In the genomic region with DNA sequence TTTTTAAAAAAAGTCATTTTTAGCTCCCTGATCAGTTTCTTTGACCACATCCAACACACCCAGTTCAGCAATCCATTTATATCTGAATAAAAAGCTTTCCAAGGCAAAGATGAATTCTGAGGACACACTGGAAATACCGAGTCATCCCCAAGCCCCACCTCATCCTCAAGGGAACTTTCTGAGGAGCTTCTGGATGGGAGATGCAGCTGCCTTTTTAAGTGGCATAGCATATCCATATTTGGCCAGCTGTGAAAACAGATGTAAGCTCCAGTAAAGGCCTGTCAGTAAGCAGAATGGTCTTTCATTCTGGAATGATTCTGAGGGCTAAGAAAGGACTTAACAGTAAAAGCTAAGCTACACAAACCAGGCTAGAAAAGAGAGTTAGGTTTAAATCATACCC, we compare ENCODE assay signal across 1 cellular context.
TF ChIP-seq lines count a peak whose summit lies in the region.

No MANE protein-coding gene starts in this region.

TF ChIP-seq in WTC11, 78 proteins besides CTCF, POLR2A, EP300 and RAD21:
- TF ChIP-seq, protein P1, sequence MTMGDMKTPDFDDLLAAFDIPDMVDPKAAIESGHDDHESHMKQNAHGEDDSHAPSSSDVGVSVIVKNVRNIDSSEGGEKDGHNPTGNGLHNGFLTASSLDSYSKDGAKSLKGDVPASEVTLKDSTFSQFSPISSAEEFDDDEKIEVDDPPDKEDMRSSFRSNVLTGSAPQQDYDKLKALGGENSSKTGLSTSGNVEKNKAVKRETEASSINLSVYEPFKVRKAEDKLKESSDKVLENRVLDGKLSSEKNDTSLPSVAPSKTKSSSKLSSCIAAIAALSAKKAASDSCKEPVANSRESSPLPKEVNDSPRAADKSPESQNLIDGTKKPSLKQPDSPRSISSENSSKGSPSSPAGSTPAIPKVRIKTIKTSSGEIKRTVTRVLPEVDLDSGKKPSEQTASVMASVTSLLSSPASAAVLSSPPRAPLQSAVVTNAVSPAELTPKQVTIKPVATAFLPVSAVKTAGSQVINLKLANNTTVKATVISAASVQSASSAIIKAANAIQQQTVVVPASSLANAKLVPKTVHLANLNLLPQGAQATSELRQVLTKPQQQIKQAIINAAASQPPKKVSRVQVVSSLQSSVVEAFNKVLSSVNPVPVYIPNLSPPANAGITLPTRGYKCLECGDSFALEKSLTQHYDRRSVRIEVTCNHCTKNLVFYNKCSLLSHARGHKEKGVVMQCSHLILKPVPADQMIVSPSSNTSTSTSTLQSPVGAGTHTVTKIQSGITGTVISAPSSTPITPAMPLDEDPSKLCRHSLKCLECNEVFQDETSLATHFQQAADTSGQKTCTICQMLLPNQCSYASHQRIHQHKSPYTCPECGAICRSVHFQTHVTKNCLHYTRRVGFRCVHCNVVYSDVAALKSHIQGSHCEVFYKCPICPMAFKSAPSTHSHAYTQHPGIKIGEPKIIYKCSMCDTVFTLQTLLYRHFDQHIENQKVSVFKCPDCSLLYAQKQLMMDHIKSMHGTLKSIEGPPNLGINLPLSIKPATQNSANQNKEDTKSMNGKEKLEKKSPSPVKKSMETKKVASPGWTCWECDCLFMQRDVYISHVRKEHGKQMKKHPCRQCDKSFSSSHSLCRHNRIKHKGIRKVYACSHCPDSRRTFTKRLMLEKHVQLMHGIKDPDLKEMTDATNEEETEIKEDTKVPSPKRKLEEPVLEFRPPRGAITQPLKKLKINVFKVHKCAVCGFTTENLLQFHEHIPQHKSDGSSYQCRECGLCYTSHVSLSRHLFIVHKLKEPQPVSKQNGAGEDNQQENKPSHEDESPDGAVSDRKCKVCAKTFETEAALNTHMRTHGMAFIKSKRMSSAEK (CRISPR knock-in tag; IDR thresholded peaks at IDR 0.05; ENCODE audit: borderline replicate concordance): no peak
- TF ChIP-seq CBFB (CRISPR knock-in tag; IDR thresholded peaks at IDR 0.05; ENCODE audit: low read depth) (no peak), ZNF263 (CRISPR knock-in tag; IDR thresholded peaks at IDR 0.05; ENCODE audit: low read depth) (no peak), EMX1 (CRISPR knock-in tag; IDR thresholded peaks at IDR 0.05) (no peak), NR2C2 (CRISPR knock-in tag; IDR thresholded peaks at IDR 0.05) (no peak), ZNF671 (CRISPR knock-in tag; IDR thresholded peaks at IDR 0.05) (no peak), TCF7 (CRISPR knock-in tag; IDR thresholded peaks at IDR 0.05; ENCODE audit: low read depth) (no peak), ZBTB21 (CRISPR knock-in tag; IDR thresholded peaks at IDR 0.05; ENCODE audit: borderline replicate concordance) (no peak), ZNF138 (CRISPR knock-in tag; conservative IDR thresholded peaks at IDR 0.05) (no peak)
- TF ChIP-seq, protein P2, sequence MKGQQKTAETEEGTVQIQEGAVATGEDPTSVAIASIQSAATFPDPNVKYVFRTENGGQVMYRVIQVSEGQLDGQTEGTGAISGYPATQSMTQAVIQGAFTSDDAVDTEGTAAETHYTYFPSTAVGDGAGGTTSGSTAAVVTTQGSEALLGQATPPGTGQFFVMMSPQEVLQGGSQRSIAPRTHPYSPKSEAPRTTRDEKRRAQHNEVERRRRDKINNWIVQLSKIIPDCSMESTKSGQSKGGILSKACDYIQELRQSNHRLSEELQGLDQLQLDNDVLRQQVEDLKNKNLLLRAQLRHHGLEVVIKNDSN (CRISPR knock-in tag; IDR thresholded peaks at IDR 0.05): no peak
- TF ChIP-seq, protein P3, sequence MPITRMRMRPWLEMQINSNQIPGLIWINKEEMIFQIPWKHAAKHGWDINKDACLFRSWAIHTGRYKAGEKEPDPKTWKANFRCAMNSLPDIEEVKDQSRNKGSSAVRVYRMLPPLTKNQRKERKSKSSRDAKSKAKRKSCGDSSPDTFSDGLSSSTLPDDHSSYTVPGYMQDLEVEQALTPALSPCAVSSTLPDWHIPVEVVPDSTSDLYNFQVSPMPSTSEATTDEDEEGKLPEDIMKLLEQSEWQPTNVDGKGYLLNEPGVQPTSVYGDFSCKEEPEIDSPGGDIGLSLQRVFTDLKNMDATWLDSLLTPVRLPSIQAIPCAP (CRISPR knock-in tag; IDR thresholded peaks at IDR 0.05): no peak
- TF ChIP-seq, protein P4, sequence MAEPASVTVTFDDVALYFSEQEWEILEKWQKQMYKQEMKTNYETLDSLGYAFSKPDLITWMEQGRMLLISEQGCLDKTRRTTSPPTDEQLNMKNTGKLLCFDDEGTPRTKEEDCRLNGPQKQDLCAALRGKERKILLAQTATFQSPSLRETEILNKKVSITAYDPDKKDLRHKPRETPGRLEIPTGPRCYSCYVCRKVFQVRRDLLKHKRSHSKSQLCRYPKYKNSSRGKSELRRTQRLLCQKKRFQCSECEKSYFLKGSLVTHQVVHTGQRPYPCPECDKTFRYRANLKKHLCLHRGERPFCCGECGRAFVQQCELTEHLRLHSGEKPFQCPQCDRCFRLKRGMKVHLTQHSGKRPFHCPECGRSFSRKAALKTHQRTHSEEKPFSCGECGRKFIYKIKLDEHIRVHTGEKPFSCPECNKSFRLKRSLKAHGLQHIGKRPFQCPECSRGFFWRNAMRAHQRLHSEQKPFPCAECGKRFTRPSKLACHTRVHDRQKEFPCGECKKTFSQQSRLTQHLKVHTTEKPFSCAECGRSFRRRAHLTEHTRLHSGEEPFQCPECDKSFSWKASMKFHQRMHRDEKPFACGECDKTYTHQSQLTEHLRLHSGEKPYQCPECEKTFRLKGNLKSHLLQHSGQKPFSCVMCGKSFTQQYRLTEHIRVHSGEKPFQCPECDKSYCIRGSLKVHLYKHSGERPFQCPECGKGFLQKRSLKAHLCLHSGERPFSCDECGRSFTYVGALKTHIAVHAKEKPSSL (CRISPR knock-in tag; conservative IDR thresholded peaks at IDR 0.05): no peak
- TF ChIP-seq, protein P5, sequence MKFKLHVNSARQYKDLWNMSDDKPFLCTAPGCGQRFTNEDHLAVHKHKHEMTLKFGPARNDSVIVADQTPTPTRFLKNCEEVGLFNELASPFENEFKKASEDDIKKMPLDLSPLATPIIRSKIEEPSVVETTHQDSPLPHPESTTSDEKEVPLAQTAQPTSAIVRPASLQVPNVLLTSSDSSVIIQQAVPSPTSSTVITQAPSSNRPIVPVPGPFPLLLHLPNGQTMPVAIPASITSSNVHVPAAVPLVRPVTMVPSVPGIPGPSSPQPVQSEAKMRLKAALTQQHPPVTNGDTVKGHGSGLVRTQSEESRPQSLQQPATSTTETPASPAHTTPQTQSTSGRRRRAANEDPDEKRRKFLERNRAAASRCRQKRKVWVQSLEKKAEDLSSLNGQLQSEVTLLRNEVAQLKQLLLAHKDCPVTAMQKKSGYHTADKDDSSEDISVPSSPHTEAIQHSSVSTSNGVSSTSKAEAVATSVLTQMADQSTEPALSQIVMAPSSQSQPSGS (CRISPR knock-in tag; IDR thresholded peaks at IDR 0.05; ENCODE audit: borderline replicate concordance, low read depth): no peak
- TF ChIP-seq, protein P6, sequence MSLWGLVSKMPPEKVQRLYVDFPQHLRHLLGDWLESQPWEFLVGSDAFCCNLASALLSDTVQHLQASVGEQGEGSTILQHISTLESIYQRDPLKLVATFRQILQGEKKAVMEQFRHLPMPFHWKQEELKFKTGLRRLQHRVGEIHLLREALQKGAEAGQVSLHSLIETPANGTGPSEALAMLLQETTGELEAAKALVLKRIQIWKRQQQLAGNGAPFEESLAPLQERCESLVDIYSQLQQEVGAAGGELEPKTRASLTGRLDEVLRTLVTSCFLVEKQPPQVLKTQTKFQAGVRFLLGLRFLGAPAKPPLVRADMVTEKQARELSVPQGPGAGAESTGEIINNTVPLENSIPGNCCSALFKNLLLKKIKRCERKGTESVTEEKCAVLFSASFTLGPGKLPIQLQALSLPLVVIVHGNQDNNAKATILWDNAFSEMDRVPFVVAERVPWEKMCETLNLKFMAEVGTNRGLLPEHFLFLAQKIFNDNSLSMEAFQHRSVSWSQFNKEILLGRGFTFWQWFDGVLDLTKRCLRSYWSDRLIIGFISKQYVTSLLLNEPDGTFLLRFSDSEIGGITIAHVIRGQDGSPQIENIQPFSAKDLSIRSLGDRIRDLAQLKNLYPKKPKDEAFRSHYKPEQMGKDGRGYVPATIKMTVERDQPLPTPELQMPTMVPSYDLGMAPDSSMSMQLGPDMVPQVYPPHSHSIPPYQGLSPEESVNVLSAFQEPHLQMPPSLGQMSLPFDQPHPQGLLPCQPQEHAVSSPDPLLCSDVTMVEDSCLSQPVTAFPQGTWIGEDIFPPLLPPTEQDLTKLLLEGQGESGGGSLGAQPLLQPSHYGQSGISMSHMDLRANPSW (CRISPR knock-in tag; conservative IDR thresholded peaks at IDR 0.05; ENCODE audit: low read depth): no peak
- TF ChIP-seq, protein P7, sequence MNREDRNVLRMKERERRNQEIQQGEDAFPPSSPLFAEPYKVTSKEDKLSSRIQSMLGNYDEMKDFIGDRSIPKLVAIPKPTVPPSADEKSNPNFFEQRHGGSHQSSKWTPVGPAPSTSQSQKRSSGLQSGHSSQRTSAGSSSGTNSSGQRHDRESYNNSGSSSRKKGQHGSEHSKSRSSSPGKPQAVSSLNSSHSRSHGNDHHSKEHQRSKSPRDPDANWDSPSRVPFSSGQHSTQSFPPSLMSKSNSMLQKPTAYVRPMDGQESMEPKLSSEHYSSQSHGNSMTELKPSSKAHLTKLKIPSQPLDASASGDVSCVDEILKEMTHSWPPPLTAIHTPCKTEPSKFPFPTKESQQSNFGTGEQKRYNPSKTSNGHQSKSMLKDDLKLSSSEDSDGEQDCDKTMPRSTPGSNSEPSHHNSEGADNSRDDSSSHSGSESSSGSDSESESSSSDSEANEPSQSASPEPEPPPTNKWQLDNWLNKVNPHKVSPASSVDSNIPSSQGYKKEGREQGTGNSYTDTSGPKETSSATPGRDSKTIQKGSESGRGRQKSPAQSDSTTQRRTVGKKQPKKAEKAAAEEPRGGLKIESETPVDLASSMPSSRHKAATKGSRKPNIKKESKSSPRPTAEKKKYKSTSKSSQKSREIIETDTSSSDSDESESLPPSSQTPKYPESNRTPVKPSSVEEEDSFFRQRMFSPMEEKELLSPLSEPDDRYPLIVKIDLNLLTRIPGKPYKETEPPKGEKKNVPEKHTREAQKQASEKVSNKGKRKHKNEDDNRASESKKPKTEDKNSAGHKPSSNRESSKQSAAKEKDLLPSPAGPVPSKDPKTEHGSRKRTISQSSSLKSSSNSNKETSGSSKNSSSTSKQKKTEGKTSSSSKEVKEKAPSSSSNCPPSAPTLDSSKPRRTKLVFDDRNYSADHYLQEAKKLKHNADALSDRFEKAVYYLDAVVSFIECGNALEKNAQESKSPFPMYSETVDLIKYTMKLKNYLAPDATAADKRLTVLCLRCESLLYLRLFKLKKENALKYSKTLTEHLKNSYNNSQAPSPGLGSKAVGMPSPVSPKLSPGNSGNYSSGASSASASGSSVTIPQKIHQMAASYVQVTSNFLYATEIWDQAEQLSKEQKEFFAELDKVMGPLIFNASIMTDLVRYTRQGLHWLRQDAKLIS (CRISPR knock-in tag; IDR thresholded peaks at IDR 0.05; ENCODE audit: borderline replicate concordance): no peak
- TF ChIP-seq, protein P8, sequence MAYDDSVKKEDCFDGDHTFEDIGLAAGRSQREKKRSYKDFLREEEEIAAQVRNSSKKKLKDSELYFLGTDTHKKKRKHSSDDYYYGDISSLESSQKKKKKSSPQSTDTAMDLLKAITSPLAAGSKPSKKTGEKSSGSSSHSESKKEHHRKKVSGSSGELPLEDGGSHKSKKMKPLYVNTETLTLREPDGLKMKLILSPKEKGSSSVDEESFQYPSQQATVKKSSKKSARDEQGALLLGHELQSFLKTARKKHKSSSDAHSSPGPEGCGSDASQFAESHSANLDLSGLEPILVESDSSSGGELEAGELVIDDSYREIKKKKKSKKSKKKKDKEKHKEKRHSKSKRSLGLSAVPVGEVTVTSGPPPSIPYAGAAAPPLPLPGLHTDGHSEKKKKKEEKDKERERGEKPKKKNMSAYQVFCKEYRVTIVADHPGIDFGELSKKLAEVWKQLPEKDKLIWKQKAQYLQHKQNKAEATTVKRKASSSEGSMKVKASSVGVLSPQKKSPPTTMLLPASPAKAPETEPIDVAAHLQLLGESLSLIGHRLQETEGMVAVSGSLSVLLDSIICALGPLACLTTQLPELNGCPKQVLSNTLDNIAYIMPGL (CRISPR knock-in tag; IDR thresholded peaks at IDR 0.05): no peak
- TF ChIP-seq, protein P9, sequence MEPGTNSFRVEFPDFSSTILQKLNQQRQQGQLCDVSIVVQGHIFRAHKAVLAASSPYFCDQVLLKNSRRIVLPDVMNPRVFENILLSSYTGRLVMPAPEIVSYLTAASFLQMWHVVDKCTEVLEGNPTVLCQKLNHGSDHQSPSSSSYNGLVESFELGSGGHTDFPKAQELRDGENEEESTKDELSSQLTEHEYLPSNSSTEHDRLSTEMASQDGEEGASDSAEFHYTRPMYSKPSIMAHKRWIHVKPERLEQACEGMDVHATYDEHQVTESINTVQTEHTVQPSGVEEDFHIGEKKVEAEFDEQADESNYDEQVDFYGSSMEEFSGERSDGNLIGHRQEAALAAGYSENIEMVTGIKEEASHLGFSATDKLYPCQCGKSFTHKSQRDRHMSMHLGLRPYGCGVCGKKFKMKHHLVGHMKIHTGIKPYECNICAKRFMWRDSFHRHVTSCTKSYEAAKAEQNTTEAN (CRISPR knock-in tag; IDR thresholded peaks at IDR 0.05): no peak
